In the genomic region with DNA sequence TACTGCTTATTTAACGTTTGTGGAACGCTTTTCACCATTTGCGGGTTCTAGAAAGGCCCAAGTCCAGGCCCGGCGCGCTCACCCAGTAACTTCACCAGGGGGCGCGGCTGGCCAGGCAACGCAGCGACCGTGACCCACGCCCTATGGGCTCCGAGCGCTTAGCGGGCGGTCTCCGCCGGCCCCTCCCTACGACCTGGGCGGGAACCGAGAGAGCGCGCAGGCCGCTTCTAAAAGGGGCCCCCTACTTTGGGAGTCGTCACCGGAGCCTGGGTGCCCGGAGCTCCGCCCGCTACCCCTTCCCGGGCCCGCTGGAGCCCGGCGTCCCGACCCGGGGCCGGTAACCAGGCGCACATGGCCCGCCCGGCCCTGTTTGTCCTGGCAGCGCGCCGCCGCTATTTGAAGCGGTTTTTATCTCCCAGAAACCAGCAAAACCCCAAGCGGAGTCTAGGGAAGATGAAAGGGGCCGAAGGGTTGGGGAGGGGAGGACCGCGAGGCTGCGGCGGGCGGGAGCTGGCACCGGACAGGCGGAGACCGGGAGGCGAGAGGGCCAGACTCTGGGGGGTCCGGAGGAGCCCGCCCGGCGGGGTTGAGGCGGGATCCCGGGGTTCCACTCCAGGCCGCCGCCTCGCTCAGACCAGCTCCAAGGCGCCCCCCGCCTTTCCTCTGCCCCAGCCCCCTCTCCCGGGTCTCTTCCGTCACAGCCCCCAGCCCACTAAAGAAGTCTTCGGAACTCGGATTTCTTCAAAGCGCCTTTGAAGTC, we compare ENCODE assay signal across 8 cellular contexts. TPM values are rescaled to one million over a fixed set of nuclear protein-coding genes. Genes with fewer than 3 reads are reported as not detected.
DNase-seq lines count a peak whose midpoint lies in the region; ATAC-seq and TF ChIP-seq lines count a peak whose summit lies in the region.

No MANE protein-coding gene starts in this region.

- peaks cover 24% of the 10 kb centered on the region for H3K4me1 Mint-ChIP-seq in activated naive CD8-positive, alpha-beta T cell treated with anti-CD3 and anti-CD28 coated beads, Interleukin-2, amount 10 ng/mL, durations not matched to agents 7 days and 5 days
- peaks cover 35% of the 10 kb centered on the region for H3K4me1 Mint-ChIP-seq in type B pancreatic cell (ENCODE audit: unreplicated experiment)

- no peaks in the 10 kb centered on the region for H3K9me3 Mint-ChIP-seq in activated naive CD8-positive, alpha-beta T cell treated with anti-CD3 and anti-CD28 coated beads, Interleukin-2, amount 10 ng/mL, durations not matched to agents 7 days and 5 days
- H3K9me3 Mint-ChIP-seq in type B pancreatic cell = no peaks in the 10 kb centered on the region

- POLR2A ChIA-PET in activated naive CD8-positive, alpha-beta T cell treated with anti-CD3 and anti-CD28 coated beads, Interleukin-2, amount 10 ng/mL, durations not matched to agents 7 days and 5 days (lab: Charles Lee) = interaction anchor here (0.5 to 5.0 kb wide), 22 partner anchors 16 to 319 kb away, joined by 3 to 63 read pairs (median 4); a partner anchor contains a TSS

- DNase-seq in GM10266 (ENCODE audit: extremely low spot score) (peak; percentile 96), NCI-H1092 (lab: John Stamatoyannopoulos, UW) (peak; percentile 64), SKM-1 treated with dmso at 0.1 percent for 144 hours (lab: John Stamatoyannopoulos, UW; ENCODE audit: unreplicated experiment) (peak; percentile 42), cardiac septum (ENCODE audit: low spot score) (peak; percentile 95), posterior cingulate gyrus (peak; percentile 84 to 99 (median 88)), type B pancreatic cell (ENCODE audit: extremely low spot score, unreplicated experiment) (peak; percentile 89)
- peak; percentile 88 for DNase-seq in activated naive CD8-positive, alpha-beta T cell treated with anti-CD3 and anti-CD28 coated beads, Interleukin-2, amount 10 ng/mL, durations not matched to agents 7 days and 5 days

- H3K27ac Mint-ChIP-seq in activated naive CD8-positive, alpha-beta T cell treated with anti-CD3 and anti-CD28 coated beads, Interleukin-2, amount 10 ng/mL, durations not matched to agents 7 days and 5 days = peak overlapping the region; percentile 97
- H3K27ac Mint-ChIP-seq in type B pancreatic cell = peak overlapping the region; percentile 79

- peak overlapping the region; percentile 93 for H3K4me3 Mint-ChIP-seq in activated naive CD8-positive, alpha-beta T cell treated with anti-CD3 and anti-CD28 coated beads, Interleukin-2, amount 10 ng/mL, durations not matched to agents 7 days and 5 days
- H3K4me3 Mint-ChIP-seq in type B pancreatic cell = peak overlapping the region; percentile 85

- peaks cover 2% of the 10 kb centered on the region for H3K36me3 Mint-ChIP-seq in activated naive CD8-positive, alpha-beta T cell treated with anti-CD3 and anti-CD28 coated beads, Interleukin-2, amount 10 ng/mL, durations not matched to agents 7 days and 5 days
- no peaks in the 10 kb centered on the region for H3K36me3 Mint-ChIP-seq in type B pancreatic cell

- intact Hi-C loops in cardiac septum (cut with DNase I) = loop anchor here (1.0 to 5.0 kb wide), 2 partner anchors 20 to 57 kb away; a partner anchor contains a TSS
- intact Hi-C loops in posterior cingulate gyrus (cut with DNase I) = loop anchor here (1.0 kb wide), 1 partner anchor 20 kb away; no protein-coding TSS in a partner anchor

- ATAC-seq in HG02588 (IDR thresholded peaks at IDR 0.05; ENCODE audit: unreplicated experiment) = peak; percentile 48
- peak; percentile 59 for ATAC-seq in activated naive CD8-positive, alpha-beta T cell treated with anti-CD3 and anti-CD28 coated beads, Interleukin-2, amount 10 ng/mL, durations not matched to agents 7 days and 5 days (ENCODE audit: low read depth)

- TF ChIP-seq CTCF in GM10266 (IDR thresholded peaks at IDR 0.05; ENCODE audit: control insufficient read depth, insufficient read depth, low read depth, missing control alignments) (peak; percentile 89), type B pancreatic cell (conservative IDR thresholded peaks at IDR 0.05) (peak; percentile 79)

- H3K27me3 Mint-ChIP-seq in activated naive CD8-positive, alpha-beta T cell treated with anti-CD3 and anti-CD28 coated beads, Interleukin-2, amount 10 ng/mL, durations not matched to agents 7 days and 5 days = peaks cover 18% of the 10 kb centered on the region
- H3K27me3 Mint-ChIP-seq in type B pancreatic cell = peaks cover 28% of the 10 kb centered on the region

RNA-seq across cellular contexts. Expression of a gene that starts 3.5 kb away (rescaled TPM):
- 10 to 100 TPM; 65.0 to 67.0 TPM for total RNA-seq in activated naive CD8-positive, alpha-beta T cell treated with anti-CD3 and anti-CD28 coated beads, Interleukin-2, amount 10 ng/mL, durations not matched to agents 7 days and 5 days
- 39.8 TPM for total RNA-seq in cardiac septum
- 54.7 and 75.4 TPM in 2 replicates for total RNA-seq in type B pancreatic cell (ENCODE audit: low replicate concordance)

RNA-seq across cellular contexts. Expression of a gene that starts 11.2 kb away (rescaled TPM):
- not detected for total RNA-seq in activated naive CD8-positive, alpha-beta T cell treated with anti-CD3 and anti-CD28 coated beads, Interleukin-2, amount 10 ng/mL, durations not matched to agents 7 days and 5 days
- total RNA-seq in cardiac septum (not detected), type B pancreatic cell (ENCODE audit: low replicate concordance) (0.22 TPM in 1 of 2 replicates, not detected in the other)

RNA-seq across cellular contexts. Expression of a gene that starts 25.5 kb away (rescaled TPM):
- total RNA-seq in activated naive CD8-positive, alpha-beta T cell treated with anti-CD3 and anti-CD28 coated beads, Interleukin-2, amount 10 ng/mL, durations not matched to agents 7 days and 5 days = 10 to 100 TPM; 44.8 to 51.2 TPM
- total RNA-seq in cardiac septum (29.5 TPM), type B pancreatic cell (ENCODE audit: low replicate concordance) (44.3 and 58.6 TPM in 2 replicates)

RNA-seq across cellular contexts. Expression of a gene that starts 29.6 kb away (rescaled TPM):
- 100 to 1,000 TPM; 388 to 425 TPM for total RNA-seq in activated naive CD8-positive, alpha-beta T cell treated with anti-CD3 and anti-CD28 coated beads, Interleukin-2, amount 10 ng/mL, durations not matched to agents 7 days and 5 days
- 322 TPM for total RNA-seq in cardiac septum
- 316 and 336 TPM in 2 replicates for total RNA-seq in type B pancreatic cell (ENCODE audit: low replicate concordance)

RNA-seq across cellular contexts. Expression of a gene that starts 55.0 kb away (rescaled TPM):
- 10 to 100 TPM; 88.7 to 96.2 TPM for total RNA-seq in activated naive CD8-positive, alpha-beta T cell treated with anti-CD3 and anti-CD28 coated beads, Interleukin-2, amount 10 ng/mL, durations not matched to agents 7 days and 5 days
- total RNA-seq in cardiac septum = 31.3 TPM
- total RNA-seq in type B pancreatic cell (ENCODE audit: low replicate concordance) = 82.9 and 99.5 TPM in 2 replicates

Comparison
In these comparisons a context has a peak if more than half of its experiments do, and no peak if none do; other contexts are left out.
1. Peak in every context shown above with its lines: DNase-seq and ATAC-seq.
2. DNase-seq: peak in every context shown above with its lines; median percentile 96 in GM10266; 95 in cardiac septum; 89 in type B pancreatic cell; 88 in posterior cingulate gyrus; 88 in activated naive CD8-positive, alpha-beta T cell treated with anti-CD3 and anti-CD28 coated beads, Interleukin-2, amount 10 ng/mL, durations not matched to agents 7 days and 5 days; 64 in NCI-H1092; 42 in SKM-1 treated with dmso at 0.1 percent for 144 hours.